ENCODE assay signal across 25 cellular contexts in the genomic region with DNA sequence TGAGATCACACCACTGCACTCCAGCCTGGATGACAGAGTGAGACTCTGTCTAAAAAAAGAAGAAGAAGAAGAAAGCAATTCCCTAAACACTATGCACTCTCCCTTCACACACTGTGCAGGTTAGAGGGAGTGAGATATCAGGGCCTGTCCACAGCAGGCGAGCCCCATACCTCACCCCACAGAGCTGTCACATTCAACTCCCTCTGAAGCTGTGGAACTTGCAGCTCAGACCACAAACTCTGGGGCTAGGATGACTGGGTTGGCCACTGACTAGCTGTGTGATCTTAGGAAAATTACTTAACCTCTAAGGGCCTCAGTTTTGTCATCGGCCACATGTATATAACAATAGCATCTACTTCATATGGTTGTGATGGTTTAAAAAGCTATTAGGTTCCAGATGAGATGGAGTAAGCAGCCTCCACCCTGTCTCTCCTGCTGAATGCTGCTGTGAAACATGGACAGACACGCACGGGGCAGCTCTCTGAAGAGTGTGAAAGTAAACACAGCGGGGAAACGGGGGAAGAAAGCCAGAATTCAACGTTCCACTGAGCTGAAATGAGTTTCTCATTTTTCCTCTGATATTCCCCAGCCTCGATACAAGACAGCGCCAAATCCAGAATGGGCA. TPM values are rescaled to one million over a fixed set of nuclear protein-coding genes. Genes with fewer than 3 reads are reported as not detected.
A peak's percentile ranks its signal among the peaks of the same experiment; 100 is the strongest.
DNase-seq lines count a peak whose midpoint lies in the region; ATAC-seq, FAIRE-seq and TF ChIP-seq lines count a peak whose summit lies in the region.
"Had no signal": no experiment of that assay in that cellular context is flagged by ENCODE, and none has a peak within 500 bp of the region (broad histone marks: within the 10 kb centered on the region; RNA-seq: fewer than 3 reads in every experiment).

No MANE protein-coding gene starts in this region.

- H3K23me2 ChIP-seq in H1 (ENCODE audit: low read depth, low read length): no peaks in the 10 kb centered on the region

- peaks cover 11% of the 10 kb centered on the region for H3K27me3 Mint-ChIP-seq in activated CD4-positive, alpha-beta T cell treated with anti-CD3 and anti-CD28 coated beads for 36 hours

- no peak overlapping the region for H3K23ac ChIP-seq in H1 (ENCODE audit: insufficient read length)

- H3K18ac ChIP-seq in H1 (ENCODE audit: extremely low read depth, low read length): no peak overlapping the region

- H4K8ac ChIP-seq in H1 (ENCODE audit: extremely low read depth, insufficient read depth, low read length): no peak overlapping the region; the same call in 1 of the 2 replicates

- WGBS in H1 (ENCODE audit: extremely low coverage in 1 of 2, insufficient coverage in 1 of 2, insufficient read length in 1 of 2, insufficient replicate concordance in 2 of 2, low coverage in 1 of 2, low lambda C conversion rate in 2 of 2, missing lambda C conversion rate in 1 of 2), 2 experiments: 83% methylated on average over 9 of the region's 9 CpGs; no CpG with 5 or more reads in 1 of the 2 experiments
- 51% methylated on average over 9 of the region's 9 CpGs for WGBS in hepatocyte (ENCODE audit: low lambda C conversion rate, missing lambda C conversion rate)

- H3K79me2 ChIP-seq in H1 (ENCODE audit: control insufficient read depth in 1 of 2, insufficient read depth in 2 of 2, low read length in 2 of 2): no peaks in the 10 kb centered on the region
- H3K79me2 ChIP-seq in hepatocyte: no peaks in the 10 kb centered on the region

- H3K27ac Mint-ChIP-seq in activated CD4-positive, alpha-beta T cell treated with anti-CD3 and anti-CD28 coated beads for 36 hours: no peak overlapping the region

- no peak overlapping the region for H2BK120ac ChIP-seq in H1 (replicated peaks; ENCODE audit: low read depth, low read length)

- no peaks in the 10 kb centered on the region for H3K36me3 Mint-ChIP-seq in activated CD4-positive, alpha-beta T cell treated with anti-CD3 and anti-CD28 coated beads for 36 hours (ENCODE audit: low read depth)

- H3K27ac ChIP-seq in H1 (ENCODE audit: low read depth, low read length) (no peak overlapping the region), hepatocyte (no peak overlapping the region)
- H3K27ac ChIP-seq: neutrophil had no signal

- H3K9me3 ChIP-seq in H1 (ENCODE audit: insufficient read depth in 2 of 2, low read depth in 1 of 2, low read length in 1 of 2) (no peaks in the 10 kb centered on the region), skeletal muscle satellite cell (replicated peaks; ENCODE audit: low read length) (no peaks in the 10 kb centered on the region), hepatocyte (ENCODE audit: low read depth) (no peaks in the 10 kb centered on the region)
- H3K9me3 ChIP-seq: BE2C, neutrophil had no signal

- TF ChIP-seq EP300 in H1 (IDR thresholded peaks at IDR 0.05; ENCODE audit: borderline replicate concordance in 1 of 2, low read depth in 2 of 2, low read length in 2 of 2): no peak

- H2BK5ac ChIP-seq in H1 (ENCODE audit: low read depth, low read length): no peak overlapping the region

- no peak overlapping the region for H4K91ac ChIP-seq in H1 (replicated peaks; ENCODE audit: insufficient read length, low read length)

- H3K9me2 ChIP-seq in hepatocyte (replicated peaks; ENCODE audit: insufficient read depth): no peaks in the 10 kb centered on the region

- H3K4me3 ChIP-seq in H1 (ENCODE audit: extremely low read depth in 1 of 4, insufficient read depth in 2 of 4, low read depth in 3 of 4, low read length in 4 of 4): no peak overlapping the region
- H3K4me3 ChIP-seq in skeletal muscle satellite cell (ENCODE audit: low read length): no peak overlapping the region
- H3K4me3 ChIP-seq in hepatocyte: no peak overlapping the region
- H3K4me3 ChIP-seq: lung had no signal

- H3K4me2 ChIP-seq in H1 (ENCODE audit: insufficient read depth in 1 of 2, low read depth in 2 of 2, low read length in 2 of 2) (no peak overlapping the region), skeletal muscle satellite cell (ENCODE audit: low read length) (peak overlapping the region; percentile 59), hepatocyte (no peak overlapping the region)

- H3K9me3 Mint-ChIP-seq in activated CD4-positive, alpha-beta T cell treated with anti-CD3 and anti-CD28 coated beads for 36 hours (ENCODE audit: low read depth): no peaks in the 10 kb centered on the region

- H2AFZ ChIP-seq in H1 (ENCODE audit: low read length) (0 out of 2 replicates have a peak overlapping the region, but pooled peaks have one; percentile 34), hepatocyte (no peak overlapping the region)

- intact Hi-C loops in activated CD4-positive, alpha-beta T cell treated with anti-CD3 and anti-CD28 coated beads for 36 hours (cut with DNase I, micrococcal nuclease): no loop called here

- H2AK5ac ChIP-seq in H1 (ENCODE audit: low read depth, low read length): no peak overlapping the region

- TF ChIP-seq RAD21 in H1 (IDR thresholded peaks at IDR 0.05 in 1 of 2, conservative IDR thresholded peaks at IDR 0.05 in 1 of 2; ENCODE audit: low read depth in 2 of 2, low read length in 2 of 2): no peak

- no peak overlapping the region for H2BK15ac ChIP-seq in H1 (ENCODE audit: low read length)

- no peak overlapping the region for H3K56ac ChIP-seq in H1 (replicated peaks; ENCODE audit: insufficient read length, low read depth, low read length)

- POLR2A ChIA-PET in activated CD4-positive, alpha-beta T cell treated with anti-CD3 and anti-CD28 coated beads for 36 hours (lab: Charles Lee): no interaction called here
- POLR2A ChIA-PET in H1 (lab: Charles Lee; ENCODE audit: partially characterized antibody): interaction anchor here (0.7 kb wide), 1 partner anchor 110 kb away, joined by 3 read pairs; no protein-coding TSS in a partner anchor

- H4K20me1 ChIP-seq in H1 (replicated peaks in 1 of 2; ENCODE audit: control insufficient read depth in 1 of 2, insufficient read depth in 2 of 2, low read length in 2 of 2): no peaks in the 10 kb centered on the region
- H4K20me1 ChIP-seq in hepatocyte (ENCODE audit: insufficient read depth, poor library complexity, severe bottlenecking): no peaks in the 10 kb centered on the region

- H2BK20ac ChIP-seq in H1 (ENCODE audit: low read length): no peak overlapping the region

- no peak overlapping the region for H3K4ac ChIP-seq in H1 (replicated peaks; ENCODE audit: insufficient read length, low read depth, low read length)

- TF ChIP-seq POLR2A in H1 (IDR thresholded peaks at IDR 0.05; ENCODE audit: control extremely low read depth in 1 of 2, low read depth in 2 of 2, low read length in 2 of 2): no peak

- peak; percentile 47 for ATAC-seq in activated CD4-positive, alpha-beta T cell treated with anti-CD3 and anti-CD28 coated beads for 36 hours
- ATAC-seq: Right ventricle myocardium inferior had no signal

- no peak for DNase-seq in activated CD4-positive, alpha-beta T cell treated with anti-CD3 and anti-CD28 coated beads for 36 hours
- no peak for DNase-seq in activated CD4-positive, alpha-beta T cell treated with anti-CD3 and anti-CD28 coated beads, Interleukin-2, amount 50 U/mL, for 1 hour
- DNase-seq in H1 (ENCODE audit: low read depth in 1 of 2, low spot score in 2 of 2) (no peak), hepatocyte (ENCODE audit: low spot score) (no peak)
- no peak for DNase-seq in stimulated activated CD4-positive, alpha-beta T cell treated with anti-CD3 and anti-CD28 coated beads, Interleukin-4, amount 100 ng/mL, for 24 hours
- DNase-seq: 8988T; BE2C; COR-L47; DMS79 treated with DMSO at 0.1 percent for 48 hours; hippocampal formation; KG1; NCI-H146; NCI-H2171; NCI-H524 treated with DMSO at 0.1 percent for 48 hours; stimulated activated CD4-positive, alpha-beta T cell treated with anti-CD3 and anti-CD28 coated beads, Interleukin-12 subunit alpha, Interleukin-12 subunit beta, amount 100 ng/mL, for 4 hours; substantia nigra had no signal

- TF ChIP-seq CTCF in H1 (IDR thresholded peaks at IDR 0.05; ENCODE audit: control extremely low read depth in 1 of 3, insufficient read depth in 1 of 3, low read depth in 1 of 3, low read length in 3 of 3) (no peak), hepatocyte (IDR thresholded peaks at IDR 0.05; ENCODE audit: poor library complexity) (no peak)

- H3K9ac ChIP-seq in H1 (replicated peaks in 1 of 4; ENCODE audit: extremely low read depth in 1 of 4, low read depth in 3 of 4, low read length in 3 of 4) (no peak overlapping the region), skeletal muscle satellite cell (ENCODE audit: low read depth, low read length) (no peak overlapping the region)

- H3K36me3 ChIP-seq in H1 (ENCODE audit: control insufficient read depth in 2 of 4, insufficient read depth in 4 of 4, low read length in 3 of 4) (no peaks in the 10 kb centered on the region), skeletal muscle satellite cell (ENCODE audit: insufficient read depth, low read length) (no peaks in the 10 kb centered on the region), hepatocyte (replicated peaks; ENCODE audit: insufficient read depth, low read depth) (no peaks in the 10 kb centered on the region)
- H3K36me3 ChIP-seq: BE2C, neutrophil had no signal

- no peak overlapping the region for H3K14ac ChIP-seq in H1 (ENCODE audit: insufficient read length)

- no peaks in the 10 kb centered on the region for H3K4me1 ChIP-seq in H1 (replicated peaks in 1 of 4; ENCODE audit: control insufficient read depth in 3 of 4, insufficient read depth in 4 of 4, low read length in 3 of 4)
- no peaks in the 10 kb centered on the region for H3K4me1 ChIP-seq in skeletal muscle satellite cell (ENCODE audit: control insufficient read depth, insufficient read depth, low read length)
- no peaks in the 10 kb centered on the region for H3K4me1 ChIP-seq in hepatocyte (ENCODE audit: insufficient read depth)
- H3K4me1 ChIP-seq: BE2C had no signal

- no peak overlapping the region for H3K4me3 Mint-ChIP-seq in activated CD4-positive, alpha-beta T cell treated with anti-CD3 and anti-CD28 coated beads for 36 hours

- H3K27me3 ChIP-seq in H1 (replicated peaks in 1 of 4; ENCODE audit: control insufficient read depth in 3 of 4, extremely low read depth in 1 of 4, insufficient read depth in 3 of 4, low read length in 3 of 4) (0 out of 7 replicates have a peak, but pooled peaks cover 0 to 2% (median 0%) of the 10 kb centered on the region in 4 experiments), skeletal muscle satellite cell (ENCODE audit: control insufficient read depth, insufficient read depth, low read length) (peaks cover 37% of the 10 kb centered on the region), hepatocyte (peaks cover 15% of the 10 kb centered on the region)
- H3K27me3 ChIP-seq: BE2C had no signal

- H3K79me1 ChIP-seq in H1 (ENCODE audit: low read depth, low read length): no peaks in the 10 kb centered on the region

- CTCF ChIA-PET in activated CD4-positive, alpha-beta T cell treated with anti-CD3 and anti-CD28 coated beads for 36 hours (lab: Charles Lee): interaction anchor here (1.1 to 1.5 kb wide), 2 partner anchors 27 to 89 kb away, joined by 3 read pairs; no protein-coding TSS in a partner anchor
- CTCF ChIA-PET in H1 (lab: Charles Lee; ENCODE audit: partially characterized antibody): interaction anchor here (0.8 to 2.8 kb wide), 10 partner anchors 15 to 87 kb away, joined by 3 to 11 read pairs (median 4); no protein-coding TSS in a partner anchor

- no peak overlapping the region for H2BK12ac ChIP-seq in H1 (ENCODE audit: low read depth, low read length)

- H3K4me1 Mint-ChIP-seq in activated CD4-positive, alpha-beta T cell treated with anti-CD3 and anti-CD28 coated beads for 36 hours: no peaks in the 10 kb centered on the region

- no peak overlapping the region for H4K5ac ChIP-seq in H1 (ENCODE audit: insufficient read length, low read depth, low read length)

- no peak for FAIRE-seq in H1 (lab: Jason Lieb, UNC)
- FAIRE-seq: GM12892, islet of Langerhans, urothelium cell line had no signal

RNA-seq across cellular contexts. Expression of gene PYY, which starts 13.6 kb away (rescaled TPM):
- total RNA-seq in activated CD4-positive, alpha-beta T cell treated with anti-CD3 and anti-CD28 coated beads for 36 hours: not detected
- total RNA-seq in H1 (2021; fragmentation: NEBNext Ultra II Directional; extraction: Animal tissue kit (Norgen Biotek cat#: 25700)): 0.42 and 0.93 TPM in 2 replicates
- polyA plus RNA-seq in H1 (2011; rRNA removed) (2.7 and 3.4 TPM in 2 replicates), hepatocyte (0.28 and 16.9 TPM in 2 replicates)
- 1.0 TPM for polyA plus RNA-seq in H1 (2011; cell fraction: cytosol; rRNA removed)
- polyA plus RNA-seq in H1 (2011; cell fraction: nucleus; rRNA removed): 2.4 TPM
- 1.0 to 3.2 TPM (median 1.7 TPM) in 4 replicates for polyA plus RNA-seq in H1 (2012, experiment 1 of 2)
- 2.4 TPM for polyA plus RNA-seq in H1 (2012, experiment 2 of 2)
- 3.9 TPM for polyA plus RNA-seq in H1 (2013, experiment 1 of 2)
- polyA plus RNA-seq in H1 (2013, experiment 2 of 2): 4.8 TPM
- polyA minus RNA-seq in H1 (2011; rRNA and poly(A)+ RNA removed): 0.57 TPM in 1 of 2 replicates, not detected in the other
- not detected for polyA minus RNA-seq in H1 (2011; cell fraction: cytosol; rRNA and poly(A)+ RNA removed)
- not detected for polyA minus RNA-seq in H1 (2011; cell fraction: nucleus; rRNA and poly(A)+ RNA removed)
- under 0.01 TPM in 1 of 2 replicates, not detected in the other for total RNA-seq in skeletal muscle satellite cell (2012; rRNA removed)
- 3.2 TPM in 1 of 2 replicates, not detected in the other for total RNA-seq in hepatocyte
- total RNA-seq: renal cortical epithelial cell, Right ventricle myocardium inferior had no signal

RNA-seq across cellular contexts. Expression of gene PPY, which starts 25.1 kb away (rescaled TPM):
- not detected for total RNA-seq in activated CD4-positive, alpha-beta T cell treated with anti-CD3 and anti-CD28 coated beads for 36 hours
- total RNA-seq in H1 (2021; fragmentation: NEBNext Ultra II Directional; extraction: Animal tissue kit (Norgen Biotek cat#: 25700)): not detected in 2 replicates
- polyA plus RNA-seq in H1 (2011; rRNA removed) (0.26 TPM in 1 of 2 replicates, not detected in the other), hepatocyte (not detected in 2 replicates)
- polyA plus RNA-seq in H1 (2011; cell fraction: cytosol; rRNA removed): 0.31 TPM
- 0.51 TPM for polyA plus RNA-seq in H1 (2011; cell fraction: nucleus; rRNA removed)
- polyA plus RNA-seq in H1 (2012, experiment 1 of 2): not detected in 4 replicates
- polyA plus RNA-seq in H1 (2012, experiment 2 of 2): not detected
- 0.26 TPM for polyA plus RNA-seq in H1 (2013, experiment 1 of 2)
- 0.42 TPM for polyA plus RNA-seq in H1 (2013, experiment 2 of 2)
- polyA minus RNA-seq in H1 (2011; rRNA and poly(A)+ RNA removed): not detected in 2 replicates
- not detected for polyA minus RNA-seq in H1 (2011; cell fraction: cytosol; rRNA and poly(A)+ RNA removed)
- polyA minus RNA-seq in H1 (2011; cell fraction: nucleus; rRNA and poly(A)+ RNA removed): not detected
- total RNA-seq in skeletal muscle satellite cell (2012; rRNA removed): not detected in 2 replicates
- not detected in 2 replicates for total RNA-seq in hepatocyte
- total RNA-seq: H4, lung, renal cortical epithelial cell, Right ventricle myocardium inferior had no signal
- polyA plus RNA-seq: lung had no signal

RNA-seq across cellular contexts. Expression of gene NAGS, which starts 37.1 kb away (rescaled TPM):
- 1 to 10 TPM; 1.3 to 1.5 TPM for total RNA-seq in activated CD4-positive, alpha-beta T cell treated with anti-CD3 and anti-CD28 coated beads for 36 hours
- 5.1 TPM in 2 replicates for total RNA-seq in H1 (2021; fragmentation: NEBNext Ultra II Directional; extraction: Animal tissue kit (Norgen Biotek cat#: 25700))
- polyA plus RNA-seq in H1 (2011; rRNA removed): 4.0 and 4.4 TPM in 2 replicates
- polyA plus RNA-seq in H1 (2011; cell fraction: cytosol; rRNA removed): 3.6 TPM
- 3.8 TPM for polyA plus RNA-seq in H1 (2011; cell fraction: nucleus; rRNA removed)
- polyA plus RNA-seq in H1 (2012, experiment 1 of 2): 2.8 to 4.0 TPM (median 3.4 TPM) in 4 replicates
- 3.3 TPM for polyA plus RNA-seq in H1 (2012, experiment 2 of 2)
- polyA plus RNA-seq in H1 (2013, experiment 1 of 2): 5.2 TPM
- polyA plus RNA-seq in H1 (2013, experiment 2 of 2): 4.9 TPM
- 3.0 TPM in 2 replicates for polyA minus RNA-seq in H1 (2011; rRNA and poly(A)+ RNA removed)
- 5.0 TPM for polyA minus RNA-seq in H1 (2011; cell fraction: cytosol; rRNA and poly(A)+ RNA removed)
- 5.1 TPM for polyA minus RNA-seq in H1 (2011; cell fraction: nucleus; rRNA and poly(A)+ RNA removed)
- total RNA-seq in skeletal muscle satellite cell (2012; rRNA removed): 43.7 and 46.9 TPM in 2 replicates
- total RNA-seq in hepatocyte: 11.2 and 14.0 TPM in 2 replicates
- 8.0 and 14.4 TPM in 2 replicates for polyA plus RNA-seq in hepatocyte

RNA-seq across cellular contexts. Expression of gene TMEM101, which starts 47.4 kb away (rescaled TPM):
- 10 to 100 TPM; 17.6 to 22.7 TPM for total RNA-seq in activated CD4-positive, alpha-beta T cell treated with anti-CD3 and anti-CD28 coated beads for 36 hours
- 16.1 and 20.9 TPM in 2 replicates for total RNA-seq in H1 (2021; fragmentation: NEBNext Ultra II Directional; extraction: Animal tissue kit (Norgen Biotek cat#: 25700))
- polyA plus RNA-seq in H1 (2011; rRNA removed) (44.7 and 55.6 TPM in 2 replicates), hepatocyte (27.8 and 33.4 TPM in 2 replicates)
- polyA plus RNA-seq in H1 (2011; cell fraction: cytosol; rRNA removed): 54.3 TPM
- 44.7 TPM for polyA plus RNA-seq in H1 (2011; cell fraction: nucleus; rRNA removed)
- polyA plus RNA-seq in H1 (2012, experiment 1 of 2): 23.2 to 36.4 TPM (median 32.3 TPM) in 4 replicates
- 27.4 TPM for polyA plus RNA-seq in H1 (2012, experiment 2 of 2)
- 23.1 TPM for polyA plus RNA-seq in H1 (2013, experiment 1 of 2)
- polyA plus RNA-seq in H1 (2013, experiment 2 of 2): 24.7 TPM
- polyA minus RNA-seq in H1 (2011; rRNA and poly(A)+ RNA removed): 35.1 and 40.3 TPM in 2 replicates
- 21.0 TPM for polyA minus RNA-seq in H1 (2011; cell fraction: cytosol; rRNA and poly(A)+ RNA removed)
- polyA minus RNA-seq in H1 (2011; cell fraction: nucleus; rRNA and poly(A)+ RNA removed): 20.2 TPM
- total RNA-seq in skeletal muscle satellite cell (2012; rRNA removed): 33.9 and 39.8 TPM in 2 replicates
- 41.0 and 43.3 TPM in 2 replicates for total RNA-seq in hepatocyte
